In genomic region chr7:17625038-17625437, GRCh38 we compare ENCODE assay signal across 14 cellular contexts.
DNase-seq lines count a peak whose midpoint lies in the region; ATAC-seq and TF ChIP-seq lines count a peak whose summit lies in the region.
"Had no signal": no experiment of that assay in that cellular context is flagged by ENCODE, and none has a peak within 500 bp of the region (broad histone marks: within the 10 kb centered on the region; RNA-seq: fewer than 3 reads in every experiment).

No MANE protein-coding gene starts in this region.

- H3K9me3 ChIP-seq in WERI-Rb-1 (ENCODE audit: severe bottlenecking) (no peaks in the 10 kb centered on the region), BE2C (no peaks in the 10 kb centered on the region)
- H3K9me3 ChIP-seq: heart left ventricle, vagina had no signal

- no peak for TF ChIP-seq CTCF in HFF-Myc (IDR thresholded peaks at IDR 0.05; ENCODE audit: low read depth, low read length, missing control alignments)
- no peak for TF ChIP-seq CTCF in WERI-Rb-1 (IDR thresholded peaks at IDR 0.05; ENCODE audit: low read depth, low read length)
- TF ChIP-seq CTCF in fibroblast of villous mesenchyme (IDR thresholded peaks at IDR 0.05; ENCODE audit: insufficient read depth, low read depth, low read length): no peak
- no peak for TF ChIP-seq CTCF in BE2C (IDR thresholded peaks at IDR 0.05; ENCODE audit: low read depth, low read length)

- H3K27me3 ChIP-seq in ACC112 (ENCODE audit: insufficient read depth, low read length): no peaks in the 10 kb centered on the region
- H3K27me3 ChIP-seq in WERI-Rb-1 (ENCODE audit: insufficient read depth, low read depth, severe bottlenecking): no peaks in the 10 kb centered on the region
- H3K27me3 ChIP-seq in BE2C: no peaks in the 10 kb centered on the region
- H3K27me3 ChIP-seq: heart left ventricle, vagina had no signal

- H3K4me3 ChIP-seq in ACC112 (ENCODE audit: low read depth, low read length) (peak overlapping the region; percentile 52; the same call in 1 of the 2 replicates), HFF-Myc (replicated peaks; ENCODE audit: low read depth, low read length) (no peak overlapping the region), WERI-Rb-1 (ENCODE audit: low read depth, low read length) (no peak overlapping the region), fibroblast of villous mesenchyme (ENCODE audit: low read depth, low read length) (no peak overlapping the region), BE2C (ENCODE audit: low read depth, low read length) (no peak overlapping the region)
- H3K4me3 ChIP-seq: heart left ventricle, vagina had no signal

- H3K27ac ChIP-seq in ACC112 (ENCODE audit: low read depth, low read length) (peak overlapping the region; percentile 63), WERI-Rb-1 (peak overlapping the region; percentile 10; the same call in 1 of the 2 replicates)
- H3K27ac ChIP-seq: heart left ventricle, parathyroid adenoma, vagina had no signal

- no peak for ATAC-seq in HG02571 (IDR thresholded peaks at IDR 0.05; ENCODE audit: unreplicated experiment)
- ATAC-seq: heart left ventricle had no signal

- no peaks in the 10 kb centered on the region for H3K79me2 ChIP-seq in ACC112 (ENCODE audit: control insufficient read depth, insufficient read depth, low read length, unreplicated experiment)
- H3K79me2 ChIP-seq: parathyroid adenoma had no signal

- H3K4me1 ChIP-seq in ACC112 (ENCODE audit: control insufficient read depth, insufficient read depth, low read length, unreplicated experiment): peaks cover 31% of the 10 kb centered on the region
- peaks cover 22% of the 10 kb centered on the region for H3K4me1 ChIP-seq in BE2C
- H3K4me1 ChIP-seq: parathyroid adenoma had no signal

- DNase-seq in HFF-Myc (ENCODE audit: extremely low read depth, low read depth) (peak; percentile 46), WERI-Rb-1 (no peak), fibroblast of villous mesenchyme (ENCODE audit: low read depth) (peak; percentile 81), NCI-H524 (lab: John Stamatoyannopoulos, UW) (no peak), BE2C (no peak)
- DNase-seq in activated effector memory CD4-positive, alpha-beta T cell treated with anti-CD3 and anti-CD28 coated beads, Interleukin-2, amount 50 U/mL, for 16 hours: no peak
- DNase-seq: activated naive CD4-positive, alpha-beta T cell treated with Interleukin-2 at 50 U/mL for 16 hours; heart left ventricle; mesendoderm; T-helper 9 cell had no signal

- H3K36me3 ChIP-seq in ACC112 (ENCODE audit: insufficient read depth, low read length): no peaks in the 10 kb centered on the region
- no peaks in the 10 kb centered on the region for H3K36me3 ChIP-seq in WERI-Rb-1
- H3K36me3 ChIP-seq in BE2C: no peaks in the 10 kb centered on the region
- H3K36me3 ChIP-seq: heart left ventricle, vagina had no signal

- H2AFZ ChIP-seq in ACC112 (ENCODE audit: low read length, unreplicated experiment): no peak overlapping the region
- H2AFZ ChIP-seq: parathyroid adenoma had no signal

Comparison
In these comparisons a context has a peak if more than half of its experiments do, and no peak if none do; other contexts are left out.
1. DNase-seq: peak in HFF-Myc (single experiment) and fibroblast of villous mesenchyme (single experiment); none in WERI-Rb-1 (single experiment), NCI-H524 (0 of 2), BE2C (single experiment) and activated effector memory CD4-positive, alpha-beta T cell treated with anti-CD3 and anti-CD28 coated beads, Interleukin-2, amount 50 U/mL, for 16 hours (single experiment).